8 cellular contexts compared by ENCODE assay signal in genomic region chr12:121400332-121401139, GRCh38. TPM values are rescaled to one million over a fixed set of nuclear protein-coding genes. Genes with fewer than 3 reads are reported as not detected.
DNase-seq lines count a peak whose midpoint lies in the region; ATAC-seq and TF ChIP-seq lines count a peak whose summit lies in the region.

No MANE protein-coding gene starts in this region.

- 0 out of 2 replicates have a peak overlapping the region, but pooled peaks have one; percentile 1 for H2AFZ ChIP-seq in OCI-LY7 (ENCODE audit: low read length)

- TF ChIP-seq POLR2A in GM19099 (IDR thresholded peaks at IDR 0.05; ENCODE audit: extremely low read depth, insufficient read length, low read depth) = peak; percentile 56

- H3K4me1 ChIP-seq in BE2C (peaks cover 9% of the 10 kb centered on the region), OCI-LY7 (ENCODE audit: insufficient read depth, low read length, poor library complexity, severe bottlenecking) (peaks cover 22% of the 10 kb centered on the region), thoracic aorta (ENCODE audit: control insufficient read depth in 1 of 2, low read depth in 2 of 2) (peaks cover 13 to 26% of the 10 kb centered on the region in 2 donors)

- H3K4me3 ChIP-seq in BE2C (ENCODE audit: low read depth, low read length) (peak overlapping the region; percentile 96), OCI-LY7 (ENCODE audit: low read depth, low read length, poor library complexity, severe bottlenecking) (peak overlapping the region; percentile 93), thoracic aorta (peak overlapping the region; percentile 76)

- peaks cover 61% of the 10 kb centered on the region for H3K79me2 ChIP-seq in OCI-LY7 (ENCODE audit: insufficient read depth, low read depth, low read length)

- DNase-seq in BE2C (peak; percentile 35), OCI-LY7 (ENCODE audit: low spot score) (peak; percentile 59), foreskin melanocyte (peak; percentile 24), nucleus accumbens (lab: John Stamatoyannopoulos, UW) (peak in 42 of 56 donors; percentile 2 to 65 (median 33)), thoracic aorta (ENCODE audit: low spot score) (no peak)

- no peaks in the 10 kb centered on the region for H3K9me3 Mint-ChIP-seq in activated T-helper 17 cell treated with anti-CD3 and anti-CD28 coated beads, Interleukin-2, amount 50 U/mL, for 72 hours

- ATAC-seq in HG03280 (IDR thresholded peaks at IDR 0.05; ENCODE audit: unreplicated experiment) (peak; percentile 41), thoracic aorta (ENCODE audit: insufficient number of reproducible peaks, low FRiP score, low read depth) (peak; percentile 29)
- ATAC-seq in activated T-helper 17 cell treated with anti-CD3 and anti-CD28 coated beads, Interleukin-2, amount 50 U/mL, for 72 hours (replicated peaks) = peak; percentile 71

- H3K27me3 Mint-ChIP-seq in activated T-helper 17 cell treated with anti-CD3 and anti-CD28 coated beads, Interleukin-2, amount 50 U/mL, for 72 hours = no peaks in the 10 kb centered on the region

- H3K9me3 ChIP-seq in BE2C (no peaks in the 10 kb centered on the region), OCI-LY7 (ENCODE audit: low read length) (no peaks in the 10 kb centered on the region), thoracic aorta (no peaks in the 10 kb centered on the region)

- CTCF ChIA-PET in OCI-LY7 (lab: Charles Lee; ENCODE audit: unreplicated experiment) = interaction anchor here (1.3 kb wide), 1 partner anchor 48 kb away, joined by 5 read pairs; the partner anchor contains the start of gene ANAPC5

- H4K20me1 ChIP-seq in OCI-LY7 (ENCODE audit: insufficient read depth, low read length) = peaks cover 11% of the 10 kb centered on the region; the same call in 1 of the 2 replicates

- no peak for TF ChIP-seq CTCF in BE2C (IDR thresholded peaks at IDR 0.05; ENCODE audit: low read depth, low read length)
- TF ChIP-seq CTCF in OCI-LY7 (conservative IDR thresholded peaks at IDR 0.05; ENCODE audit: low read length) = 0 out of 2 replicates have a peak, but pooled peaks have one; percentile 18
- no peak for TF ChIP-seq CTCF in thoracic aorta (IDR thresholded peaks at IDR 0.05)

- H3K36me3 Mint-ChIP-seq in activated T-helper 17 cell treated with anti-CD3 and anti-CD28 coated beads, Interleukin-2, amount 50 U/mL, for 72 hours (ENCODE audit: low read depth) = peaks cover 50% of the 10 kb centered on the region

- H3K36me3 ChIP-seq in BE2C (peaks cover 4% of the 10 kb centered on the region), OCI-LY7 (ENCODE audit: insufficient read depth, low read length) (peaks cover 30% of the 10 kb centered on the region), thoracic aorta (peaks cover 5% of the 10 kb centered on the region)

- no TSS peak for BruUV-seq in OCI-LY7 (replicated peaks; lab: Mats Ljungman, UMichigan)

- H3K4me2 ChIP-seq in OCI-LY7 (ENCODE audit: low read length) = peak overlapping the region; percentile 91

- H3K27ac ChIP-seq in OCI-LY7 (ENCODE audit: low read depth, low read length, poor library complexity, severe bottlenecking) = peak overlapping the region; percentile 84
- H3K27ac ChIP-seq in thoracic aorta = peak overlapping the region; percentile 72 to 87

- peaks cover 19% of the 10 kb centered on the region for H3K4me1 Mint-ChIP-seq in activated T-helper 17 cell treated with anti-CD3 and anti-CD28 coated beads, Interleukin-2, amount 50 U/mL, for 72 hours

- POLR2A ChIA-PET in OCI-LY7 (lab: Charles Lee) = interaction anchor here (0.6 to 3.8 kb wide), 11 partner anchors 17 to 833 kb away, joined by 3 to 37 read pairs (median 4); partner anchors contain the start of gene ANAPC5

- intact Hi-C loops in OCI-LY7 (cut with micrococcal nuclease; ENCODE audit: unreplicated experiment) = loop anchor here (1.0 kb wide), 2 partner anchors 25 to 66 kb away; no protein-coding TSS in a partner anchor

- H3K27me3 ChIP-seq in BE2C (no peaks in the 10 kb centered on the region), thoracic aorta (replicated peaks; ENCODE audit: insufficient read depth) (no peaks in the 10 kb centered on the region)

- no peaks in the 10 kb centered on the region for H3K9me2 ChIP-seq in OCI-LY7 (ENCODE audit: insufficient read depth, low read length)

- peak overlapping the region; percentile 88 for H3K27ac Mint-ChIP-seq in activated T-helper 17 cell treated with anti-CD3 and anti-CD28 coated beads, Interleukin-2, amount 50 U/mL, for 72 hours

- peak overlapping the region; percentile 87 for H3K4me3 Mint-ChIP-seq in activated T-helper 17 cell treated with anti-CD3 and anti-CD28 coated beads, Interleukin-2, amount 50 U/mL, for 72 hours

RNA-seq across cellular contexts. Expression of gene RNF34, which starts 0.6 kb away (rescaled TPM):
- polyA plus RNA-seq in BE2C (2012; ENCODE audit: insufficient read depth, insufficient read length, low read depth) = 229 TPM
- 145 and 173 TPM in 2 replicates for total RNA-seq in OCI-LY7 (2014; rRNA removed; shearing (Covaris generic))
- 85.4 and 87.8 TPM in 2 replicates for total RNA-seq in OCI-LY7 (2022)
- total RNA-seq in activated T-helper 17 cell treated with anti-CD3 and anti-CD28 coated beads, Interleukin-2, amount 50 U/mL, for 72 hours = 10 to 100 TPM; 62.8 to 98.5 TPM
- 10 to 100 TPM; 55.5 to 55.8 TPM for total RNA-seq in thoracic aorta

RNA-seq across cellular contexts. Expression of gene ANAPC5, which starts 48.3 kb away (rescaled TPM):
- polyA plus RNA-seq in BE2C (2012; ENCODE audit: insufficient read depth, insufficient read length, low read depth) = 228 TPM
- 191 and 217 TPM in 2 replicates for total RNA-seq in OCI-LY7 (2014; rRNA removed; shearing (Covaris generic))
- 186 and 193 TPM in 2 replicates for total RNA-seq in OCI-LY7 (2022)
- 100 to 1,000 TPM in 1 of 2 donors, 10 to 100 TPM in 1; 62.5 to 114 TPM for total RNA-seq in activated T-helper 17 cell treated with anti-CD3 and anti-CD28 coated beads, Interleukin-2, amount 50 U/mL, for 72 hours
- 100 to 1,000 TPM; 113 to 174 TPM for total RNA-seq in thoracic aorta
